ENCODE assay signal across 8 cellular contexts in the genomic region with DNA sequence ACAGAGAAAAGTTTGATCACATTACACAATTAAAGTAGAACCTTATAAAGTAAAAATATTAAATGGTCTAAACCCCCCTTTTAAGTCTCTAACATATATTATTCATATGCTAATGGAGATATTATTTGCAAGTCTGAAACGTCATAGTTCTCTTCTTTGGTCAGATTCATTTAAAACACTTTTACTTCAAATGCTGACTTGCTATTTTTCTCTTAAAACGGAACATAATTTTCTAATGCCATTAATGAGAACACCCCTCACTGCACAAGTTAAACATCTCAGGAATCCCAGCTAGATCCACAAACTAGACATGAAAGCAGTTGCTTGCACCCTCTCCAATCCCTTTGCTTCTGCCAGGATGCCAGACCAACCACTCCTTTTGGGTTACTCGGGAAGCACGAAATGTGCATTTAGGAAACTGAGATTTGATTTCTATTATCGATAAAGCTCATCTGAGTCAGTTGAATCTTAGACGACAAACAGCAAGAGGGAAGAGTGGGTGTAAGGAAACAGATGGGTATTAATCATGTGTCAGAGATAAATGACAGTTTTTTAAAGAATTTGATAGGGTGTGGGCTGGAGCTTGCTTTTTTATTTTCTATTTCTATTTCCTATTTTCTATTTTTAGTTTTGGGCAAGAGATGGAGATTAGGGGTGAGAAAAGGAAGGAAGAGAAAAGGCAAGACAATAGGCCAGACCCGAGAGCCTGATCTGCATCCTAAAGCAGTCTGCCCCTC. TPM values are rescaled to one million over a fixed set of nuclear protein-coding genes. Genes with fewer than 3 reads are reported as not detected.
A peak's percentile ranks its signal among the peaks of the same experiment; 100 is the strongest.
DNase-seq lines count a peak whose midpoint lies in the region; ATAC-seq and TF ChIP-seq lines count a peak whose summit lies in the region.

No MANE protein-coding gene starts in this region.

- H3K36me3 ChIP-seq in SU-DHL-6 (ENCODE audit: low read length) (no peaks in the 10 kb centered on the region), hepatocyte (replicated peaks; ENCODE audit: insufficient read depth, low read depth) (no peaks in the 10 kb centered on the region), transverse colon (no peaks in the 10 kb centered on the region), colonic mucosa (no peaks in the 10 kb centered on the region), GM23248 (ENCODE audit: low read depth) (no peaks in the 10 kb centered on the region)

- TF ChIP-seq CTCF in SU-DHL-6 (IDR thresholded peaks at IDR 0.05; ENCODE audit: insufficient read depth, low read length, poor library complexity, severe bottlenecking) (no peak), hepatocyte (IDR thresholded peaks at IDR 0.05; ENCODE audit: poor library complexity) (no peak), transverse colon (IDR thresholded peaks at IDR 0.05) (no peak), colonic mucosa (IDR thresholded peaks at IDR 0.05) (no peak)

- peak overlapping the region; percentile 81 for H3K27ac Mint-ChIP-seq in activated CD4-positive, alpha-beta T cell treated with anti-CD3 and anti-CD28 coated beads, Interleukin-2, amount 10 ng/mL, durations not matched to agents 7 days and 5 days
- no peak overlapping the region for H3K27ac Mint-ChIP-seq in stimulated activated effector memory CD8-positive, alpha-beta T cell treated with anti-CD3 and anti-CD28 coated beads, Interleukin-12 subunit alpha, Interleukin-12 subunit beta, amount 100 ng/mL, for 72 hours

- no peak for ATAC-seq in stimulated activated effector memory CD8-positive, alpha-beta T cell treated with anti-CD3 and anti-CD28 coated beads, Interleukin-12 subunit alpha, Interleukin-12 subunit beta, amount 100 ng/mL, for 72 hours

- CTCF ChIA-PET in activated CD4-positive, alpha-beta T cell treated with anti-CD3 and anti-CD28 coated beads, Interleukin-2, amount 10 ng/mL, durations not matched to agents 7 days and 5 days (lab: Charles Lee): interaction anchor here (0.6 to 1.3 kb wide), 2 partner anchors 15 to 148 kb away, joined by 3 read pairs; no protein-coding TSS in a partner anchor

- H3K27me3 ChIP-seq in SU-DHL-6 (ENCODE audit: low read length) (no peaks in the 10 kb centered on the region), hepatocyte (peaks cover 67% of the 10 kb centered on the region), transverse colon (peaks cover 84% of the 10 kb centered on the region), colonic mucosa (peaks cover 50% of the 10 kb centered on the region), GM23248 (replicated peaks; ENCODE audit: insufficient read depth) (peaks cover 84% of the 10 kb centered on the region)

- no peaks in the 10 kb centered on the region for H3K79me2 ChIP-seq in SU-DHL-6 (ENCODE audit: insufficient read depth, low read length)
- no peaks in the 10 kb centered on the region for H3K79me2 ChIP-seq in hepatocyte
- no peaks in the 10 kb centered on the region for H3K79me2 ChIP-seq in GM23248 (ENCODE audit: insufficient read depth)

- H3K9me2 ChIP-seq in SU-DHL-6 (replicated peaks; ENCODE audit: insufficient read depth, low read length): no peaks in the 10 kb centered on the region
- no peaks in the 10 kb centered on the region for H3K9me2 ChIP-seq in hepatocyte (replicated peaks; ENCODE audit: insufficient read depth)
- no peaks in the 10 kb centered on the region for H3K9me2 ChIP-seq in GM23248 (ENCODE audit: insufficient read depth)

- WGBS in hepatocyte (ENCODE audit: low lambda C conversion rate, missing lambda C conversion rate): 11% methylated on average over 7 of the region's 7 CpGs
- 11 to 20% methylated on average over 7 of the region's 7 CpGs for whole genome bisulfite sequencing in transverse colon (ENCODE audit: low coverage in 1 of 2), 2 donors
- 32% methylated on average over 7 of the region's 7 CpGs for WGBS in GM23248 (ENCODE audit: low coverage in 1 of 2, low lambda C conversion rate in 2 of 2, missing lambda C conversion rate in 2 of 2), 2 experiments

- TF ChIP-seq EP300 in transverse colon (IDR thresholded peaks at IDR 0.05; ENCODE audit: low read depth): no peak

- no peaks in the 10 kb centered on the region for H3K36me3 Mint-ChIP-seq in activated CD4-positive, alpha-beta T cell treated with anti-CD3 and anti-CD28 coated beads, Interleukin-2, amount 10 ng/mL, durations not matched to agents 7 days and 5 days (ENCODE audit: low read depth)
- no peaks in the 10 kb centered on the region for H3K36me3 Mint-ChIP-seq in stimulated activated effector memory CD8-positive, alpha-beta T cell treated with anti-CD3 and anti-CD28 coated beads, Interleukin-12 subunit alpha, Interleukin-12 subunit beta, amount 100 ng/mL, for 72 hours

- H3K9me3 ChIP-seq in SU-DHL-6 (ENCODE audit: insufficient read depth, low read length) (no peaks in the 10 kb centered on the region), hepatocyte (ENCODE audit: low read depth) (no peaks in the 10 kb centered on the region), transverse colon (no peaks in the 10 kb centered on the region), colonic mucosa (no peaks in the 10 kb centered on the region), GM23248 (ENCODE audit: low read depth) (no peaks in the 10 kb centered on the region)

- H3K4me1 Mint-ChIP-seq in activated CD4-positive, alpha-beta T cell treated with anti-CD3 and anti-CD28 coated beads, Interleukin-2, amount 10 ng/mL, durations not matched to agents 7 days and 5 days: peaks cover 23% of the 10 kb centered on the region
- H3K4me1 Mint-ChIP-seq in stimulated activated effector memory CD8-positive, alpha-beta T cell treated with anti-CD3 and anti-CD28 coated beads, Interleukin-12 subunit alpha, Interleukin-12 subunit beta, amount 100 ng/mL, for 72 hours: peaks cover 25% of the 10 kb centered on the region

- H3K27me3 Mint-ChIP-seq in activated CD4-positive, alpha-beta T cell treated with anti-CD3 and anti-CD28 coated beads, Interleukin-2, amount 10 ng/mL, durations not matched to agents 7 days and 5 days: peaks cover 33% of the 10 kb centered on the region

- H3K9ac ChIP-seq in SU-DHL-6 (ENCODE audit: low read length) (peak overlapping the region; percentile 52; the same call in 1 of the 2 replicates), colonic mucosa (ENCODE audit: low read depth in 2 of 2, low read length in 2 of 2) (no peak overlapping the region), GM23248 (no peak overlapping the region)

- H3K4me3 ChIP-seq in SU-DHL-6 (ENCODE audit: insufficient read depth, low read length, poor library complexity, severe bottlenecking) (peak overlapping the region; percentile 49), hepatocyte (peak overlapping the region; percentile 37), transverse colon (peak overlapping the region in 2 of 4 donors; percentile 25 to 44), colonic mucosa (no peak overlapping the region), GM23248 (no peak overlapping the region)

- no peak for TF ChIP-seq POLR2A in transverse colon (IDR thresholded peaks at IDR 0.05)

- H3K9me3 Mint-ChIP-seq in activated CD4-positive, alpha-beta T cell treated with anti-CD3 and anti-CD28 coated beads, Interleukin-2, amount 10 ng/mL, durations not matched to agents 7 days and 5 days: no peaks in the 10 kb centered on the region
- H3K9me3 Mint-ChIP-seq in stimulated activated effector memory CD8-positive, alpha-beta T cell treated with anti-CD3 and anti-CD28 coated beads, Interleukin-12 subunit alpha, Interleukin-12 subunit beta, amount 100 ng/mL, for 72 hours: no peaks in the 10 kb centered on the region

- POLR2A ChIA-PET in activated CD4-positive, alpha-beta T cell treated with anti-CD3 and anti-CD28 coated beads, Interleukin-2, amount 10 ng/mL, durations not matched to agents 7 days and 5 days (lab: Charles Lee): no interaction called here

- H2AFZ ChIP-seq in SU-DHL-6 (ENCODE audit: low read depth, low read length, severe bottlenecking) (peak overlapping the region; percentile 49), hepatocyte (peak overlapping the region; percentile 73), GM23248 (no peak overlapping the region)

- H4K20me1 ChIP-seq in SU-DHL-6 (ENCODE audit: low read depth, low read length): no peaks in the 10 kb centered on the region
- no peaks in the 10 kb centered on the region for H4K20me1 ChIP-seq in hepatocyte (ENCODE audit: insufficient read depth, poor library complexity, severe bottlenecking)
- no peaks in the 10 kb centered on the region for H4K20me1 ChIP-seq in GM23248 (ENCODE audit: insufficient read depth)

- no peak for DNase-seq in activated CD4-positive, alpha-beta T cell treated with anti-CD3 and anti-CD28 coated beads, Interleukin-2, amount 10 ng/mL, durations not matched to agents 7 days and 5 days
- no peak for DNase-seq in activated CD4-positive, alpha-beta T cell treated with anti-CD3 and anti-CD28 coated beads, Interleukin-2, amount 50 U/mL, for 4 hours
- no peak for DNase-seq in hepatocyte (ENCODE audit: low spot score)
- no peak for DNase-seq in stimulated activated effector memory CD8-positive, alpha-beta T cell treated with anti-CD3 and anti-CD28 coated beads, Interleukin-12 subunit alpha, Interleukin-12 subunit beta, amount 100 ng/mL, for 72 hours (ENCODE audit: low spot score in 2 of 2)
- no peak for DNase-seq in transverse colon
- no peak for DNase-seq in colonic mucosa
- DNase-seq in GM23248: no peak

- H3K27ac ChIP-seq in SU-DHL-6 (ENCODE audit: low read depth, low read length): no peak overlapping the region
- no peak overlapping the region for H3K27ac ChIP-seq in hepatocyte
- no peak overlapping the region for H3K27ac ChIP-seq in transverse colon
- no peak overlapping the region for H3K27ac ChIP-seq in colonic mucosa
- H3K27ac ChIP-seq in GM23248: no peak overlapping the region

- no peaks in the 10 kb centered on the region; the same call in 1 of the 2 replicates for H3F3A ChIP-seq in SU-DHL-6 (ENCODE audit: insufficient read depth)
- H3F3A ChIP-seq in GM23248 (ENCODE audit: insufficient read depth): no peaks in the 10 kb centered on the region

- H3K4me2 ChIP-seq in SU-DHL-6 (ENCODE audit: low read depth, low read length, poor library complexity, severe bottlenecking): peak overlapping the region; percentile 56
- peak overlapping the region; percentile 98 for H3K4me2 ChIP-seq in hepatocyte
- H3K4me2 ChIP-seq in GM23248 (ENCODE audit: unreplicated experiment): no peak overlapping the region

- in situ Hi-C loops in transverse colon (cut with MboI; ENCODE audit: low pct_ligation_motif_present in 1 of 4, low pct_unique_long_range_greater_than_20kb in 1 of 4, low sequenced_read_pairs in 3 of 4) (no loop called here), GM23248 (cut with MboI) (no loop called here)

- peaks cover 10% of the 10 kb centered on the region for H3K4me1 ChIP-seq in hepatocyte (ENCODE audit: insufficient read depth)
- peaks cover 3 to 15% (median 13%) of the 10 kb centered on the region in 4 donors for H3K4me1 ChIP-seq in transverse colon
- peaks cover 5% of the 10 kb centered on the region for H3K4me1 ChIP-seq in colonic mucosa
- no peaks in the 10 kb centered on the region for H3K4me1 ChIP-seq in GM23248 (ENCODE audit: insufficient read depth)

- H3K4me3 Mint-ChIP-seq in activated CD4-positive, alpha-beta T cell treated with anti-CD3 and anti-CD28 coated beads, Interleukin-2, amount 10 ng/mL, durations not matched to agents 7 days and 5 days: peak overlapping the region; percentile 77
- peak overlapping the region; percentile 76 for H3K4me3 Mint-ChIP-seq in stimulated activated effector memory CD8-positive, alpha-beta T cell treated with anti-CD3 and anti-CD28 coated beads, Interleukin-12 subunit alpha, Interleukin-12 subunit beta, amount 100 ng/mL, for 72 hours

- intact Hi-C loops in transverse colon (cut with DNase I; ENCODE audit: low total_unique reads) (no loop called here), colonic mucosa (cut with DNase I) (no loop called here)

RNA-seq across cellular contexts. Expression of a gene that starts 1.5 kb away (rescaled TPM):
- total RNA-seq in activated CD4-positive, alpha-beta T cell treated with anti-CD3 and anti-CD28 coated beads, Interleukin-2, amount 10 ng/mL, durations not matched to agents 7 days and 5 days: 10 to 100 TPM; 16.8 to 19.5 TPM
- total RNA-seq in hepatocyte (1.2 and 2.4 TPM in 2 replicates), transverse colon (1 to 10 TPM in 2 of 4 donors, under 1 TPM in 2; 0.40 to 1.9 (median 1.1) TPM), colonic mucosa (1 to 10 TPM in 1 of 2 donors, under 1 TPM in 1; 0.79 to 1.1 TPM)
- polyA plus RNA-seq in hepatocyte (0.74 and 0.90 TPM in 2 replicates), GM23248 (2016; fragmentation: Nextera tagmentation; extraction: Ambion mirVana) (not detected in 2 replicates)
- total RNA-seq in GM23248 (2014; rRNA removed; shearing (Covaris generic)): under 0.01 TPM in 1 of 2 replicates, not detected in the other

RNA-seq across cellular contexts. Expression of a gene that starts 23.9 kb away (rescaled TPM):
- total RNA-seq in activated CD4-positive, alpha-beta T cell treated with anti-CD3 and anti-CD28 coated beads, Interleukin-2, amount 10 ng/mL, durations not matched to agents 7 days and 5 days: not detected
- total RNA-seq in hepatocyte (not detected in 2 replicates), transverse colon (not detected), colonic mucosa (not detected)
- polyA plus RNA-seq in hepatocyte (not detected in 2 replicates), GM23248 (2016; fragmentation: Nextera tagmentation; extraction: Ambion mirVana) (not detected in 2 replicates)
- total RNA-seq in GM23248 (2014; rRNA removed; shearing (Covaris generic)): not detected in 2 replicates

RNA-seq across cellular contexts. Expression of a gene that starts 53.9 kb away (rescaled TPM):
- not detected for total RNA-seq in activated CD4-positive, alpha-beta T cell treated with anti-CD3 and anti-CD28 coated beads, Interleukin-2, amount 10 ng/mL, durations not matched to agents 7 days and 5 days
- not detected in 2 replicates for total RNA-seq in hepatocyte
- polyA plus RNA-seq in hepatocyte: not detected in 2 replicates
- under 1 TPM in 2 of 4 donors, not detected in 2; 0.14 to 0.32 TPM for total RNA-seq in transverse colon
- under 1 TPM in 1 of 2 donors, not detected in 1; 0.12 TPM for total RNA-seq in colonic mucosa
- not detected in 2 replicates for total RNA-seq in GM23248 (2014; rRNA removed; shearing (Covaris generic))
- not detected in 2 replicates for polyA plus RNA-seq in GM23248 (2016; fragmentation: Nextera tagmentation; extraction: Ambion mirVana)

Comparison
In these comparisons a context has a peak if more than half of its experiments do, and no peak if none do; other contexts are left out.
1. H3K4me3 ChIP-seq: peak in SU-DHL-6 (single experiment) and hepatocyte (single experiment); none in colonic mucosa (single experiment) and GM23248 (single experiment).